In genomic region chr14:103427485-103428443, GRCh38 we compare ENCODE assay signal across 8 cellular contexts. TPM values are rescaled to one million over a fixed set of nuclear protein-coding genes. Genes with fewer than 3 reads are reported as not detected.
DNase-seq lines count a peak whose midpoint lies in the region; ATAC-seq and TF ChIP-seq lines count a peak whose summit lies in the region.

No MANE protein-coding gene starts in this region.

- WGBS in thyroid gland, 2 donors = 72 to 75% methylated on average over 3 of the region's 3 CpGs

- peak; percentile 67 for DNase-seq in activated naive CD4-positive, alpha-beta T cell treated with anti-CD3 and anti-CD28 coated beads for 36 hours
- DNase-seq in activated naive CD4-positive, alpha-beta T cell (lab: John Stamatoyannopoulos, UW) = no peak
- peak; percentile 4 for DNase-seq in activated CD8-positive, alpha-beta memory T cell treated with anti-CD3 and anti-CD28 coated beads, Interleukin-2, amount 50 U/mL, for 24 hours (ENCODE audit: extremely low read depth)
- DNase-seq in left cardiac atrium (peak; percentile 36), thyroid gland (no peak), cerebellum (ENCODE audit: low spot score) (no peak)

- H3K4me1 ChIP-seq in thyroid gland = peaks cover 4 to 38% of the 10 kb centered on the region in 2 donors

- H3K36me3 ChIP-seq in thyroid gland = no peaks in the 10 kb centered on the region

- H3K27ac Mint-ChIP-seq in activated naive CD4-positive, alpha-beta T cell treated with anti-CD3 and anti-CD28 coated beads for 36 hours = peak overlapping the region; percentile 78

- H3K27ac ChIP-seq in thyroid gland = peak overlapping the region in 2 of 3 donors; percentile 18 to 21

- no peak for TF ChIP-seq POLR2A in thyroid gland (IDR thresholded peaks at IDR 0.05)

- no peaks in the 10 kb centered on the region for H3K27me3 Mint-ChIP-seq in activated naive CD4-positive, alpha-beta T cell treated with anti-CD3 and anti-CD28 coated beads for 36 hours (ENCODE audit: low read depth)

- H3K9me3 ChIP-seq in thyroid gland = no peaks in the 10 kb centered on the region

- CTCF ChIA-PET in activated naive CD4-positive, alpha-beta T cell treated with anti-CD3 and anti-CD28 coated beads for 36 hours (lab: Charles Lee) = interaction anchor here (0.6 to 0.9 kb wide), 2 partner anchors 22 to 34 kb away, joined by 3 to 4 read pairs; no protein-coding TSS in a partner anchor

- peaks cover 56% of the 10 kb centered on the region for H3K4me1 Mint-ChIP-seq in activated naive CD4-positive, alpha-beta T cell treated with anti-CD3 and anti-CD28 coated beads for 36 hours (ENCODE audit: low read depth)

- H3K4me3 Mint-ChIP-seq in activated naive CD4-positive, alpha-beta T cell treated with anti-CD3 and anti-CD28 coated beads for 36 hours = no peak overlapping the region

- ATAC-seq in left cardiac atrium = peak in 1 of 2 donors; percentile 68
- no peak for ATAC-seq in GM19452 (IDR thresholded peaks at IDR 0.05; ENCODE audit: unreplicated experiment)
- no peak for ATAC-seq in HG03432 (IDR thresholded peaks at IDR 0.05; ENCODE audit: unreplicated experiment)

- intact Hi-C loops in activated naive CD4-positive, alpha-beta T cell treated with anti-CD3 and anti-CD28 coated beads for 36 hours (cut with micrococcal nuclease) = loop anchor here (2.0 kb wide), 1 partner anchor 41 kb away; no protein-coding TSS in a partner anchor
- intact Hi-C loops in left cardiac atrium (cut with DNase I) = no loop called here
- intact Hi-C loops in thyroid gland (cut with DNase I) = no loop called here

- peaks cover 12% of the 10 kb centered on the region for H3K36me3 Mint-ChIP-seq in activated naive CD4-positive, alpha-beta T cell treated with anti-CD3 and anti-CD28 coated beads for 36 hours (ENCODE audit: low read depth)

- TF ChIP-seq CTCF in thyroid gland (IDR thresholded peaks at IDR 0.05) = no peak

- H3K27me3 ChIP-seq in thyroid gland = no peaks in the 10 kb centered on the region

- no peak overlapping the region for H3K4me3 ChIP-seq in thyroid gland (replicated peaks in 1 of 3)

- no peaks in the 10 kb centered on the region for H3K9me3 Mint-ChIP-seq in activated naive CD4-positive, alpha-beta T cell treated with anti-CD3 and anti-CD28 coated beads for 36 hours

RNA-seq across cellular contexts. Expression of gene MARK3, which starts 42.5 kb away (rescaled TPM):
- 10 to 100 TPM; 62.2 to 64.7 TPM for total RNA-seq in activated naive CD4-positive, alpha-beta T cell treated with anti-CD3 and anti-CD28 coated beads for 36 hours
- 10 to 100 TPM; 68.7 to 81.7 TPM for total RNA-seq in left cardiac atrium
- total RNA-seq in thyroid gland = 100 to 1,000 TPM; 105 to 164 (median 114) TPM
- total RNA-seq in cerebellum = 153 TPM

Comparison
In these comparisons a context has a peak if more than half of its experiments do, and no peak if none do; other contexts are left out.
1. DNase-seq: peak in activated naive CD4-positive, alpha-beta T cell treated with anti-CD3 and anti-CD28 coated beads for 36 hours (single experiment), activated CD8-positive, alpha-beta memory T cell treated with anti-CD3 and anti-CD28 coated beads, Interleukin-2, amount 50 U/mL, for 24 hours (single experiment) and left cardiac atrium (single experiment); none in activated naive CD4-positive, alpha-beta T cell (0 of 4), thyroid gland (0 of 2) and cerebellum (single experiment).